Comparison of ENCODE assay signal across 8 cellular contexts in genomic region chr14:106277503-106277902, GRCh38.
DNase-seq lines count a peak whose midpoint lies in the region; ATAC-seq and TF ChIP-seq lines count a peak whose summit lies in the region.

No MANE protein-coding gene starts in this region.

- H4K20me1 ChIP-seq in neural progenitor cell (ENCODE audit: low read depth), result no peaks in the 10 kb centered on the region

- H3K4me3 Mint-ChIP-seq in activated T-cell treated with anti-CD3 and anti-CD28 coated beads, Interleukin-2, amount 50 U/mL, for 4 hours, result no peak overlapping the region
- no peak overlapping the region for H3K4me3 Mint-ChIP-seq in neural progenitor cell

- H3K4me1 Mint-ChIP-seq in activated T-cell treated with anti-CD3 and anti-CD28 coated beads, Interleukin-2, amount 50 U/mL, for 4 hours (ENCODE audit: low read depth), result peaks cover 14% of the 10 kb centered on the region
- H3K4me1 Mint-ChIP-seq in neural progenitor cell, result no peaks in the 10 kb centered on the region

- H3K4me3 ChIP-seq in neural progenitor cell, result no peak overlapping the region
- H3K4me3 ChIP-seq in right cardiac atrium (ENCODE audit: low read length), result no peak overlapping the region

- peaks cover 42% of the 10 kb centered on the region for H3K27me3 Mint-ChIP-seq in activated T-cell treated with anti-CD3 and anti-CD28 coated beads, Interleukin-2, amount 50 U/mL, for 4 hours (ENCODE audit: low read depth)
- peaks cover 4% of the 10 kb centered on the region for H3K27me3 Mint-ChIP-seq in neural progenitor cell (ENCODE audit: insufficient read depth, low read depth)

- H3F3A ChIP-seq in neural progenitor cell (ENCODE audit: low read depth), result no peaks in the 10 kb centered on the region

- H3K27me3 ChIP-seq in neural progenitor cell (no peaks in the 10 kb centered on the region), right cardiac atrium (ENCODE audit: control insufficient read depth, insufficient read depth) (no peaks in the 10 kb centered on the region)

- H2AFZ ChIP-seq in neural progenitor cell (replicated peaks), result no peak overlapping the region

- H3K4me2 ChIP-seq in neural progenitor cell, result no peak overlapping the region

- DNase-seq in DMS53 (lab: John Stamatoyannopoulos, UW) (peak; percentile 2), DMS53 treated with DMSO at 0.1 percent for 48 hours (lab: John Stamatoyannopoulos, UW; ENCODE audit: unreplicated experiment) (no peak), neural progenitor cell (ENCODE audit: low spot score) (no peak), A172 (ENCODE audit: low spot score) (no peak), NCI-H1105 treated with DMSO at 0.1 percent for 48 hours (lab: John Stamatoyannopoulos, UW) (no peak), right cardiac atrium (no peak)
- peak; percentile 21 for DNase-seq in activated T-cell treated with anti-CD3 and anti-CD28 coated beads, Interleukin-2, amount 50 U/mL, for 4 hours

- no peaks in the 10 kb centered on the region for H3K9me3 ChIP-seq in KOPT-K1 (ENCODE audit: insufficient read depth, low read length, poor library complexity, severe bottlenecking)
- peaks cover 37% of the 10 kb centered on the region for H3K9me3 ChIP-seq in neural progenitor cell (ENCODE audit: low read depth)
- no peaks in the 10 kb centered on the region for H3K9me3 ChIP-seq in right cardiac atrium (ENCODE audit: control insufficient read depth, low read length)

- no peaks in the 10 kb centered on the region for H3K36me3 Mint-ChIP-seq in activated T-cell treated with anti-CD3 and anti-CD28 coated beads, Interleukin-2, amount 50 U/mL, for 4 hours (ENCODE audit: insufficient read depth)
- H3K36me3 Mint-ChIP-seq in neural progenitor cell, result no peaks in the 10 kb centered on the region

- H3K27ac Mint-ChIP-seq in neural progenitor cell, result no peak overlapping the region

- intact Hi-C loops in right cardiac atrium (cut with DNase I), result no loop called here

- H3K4me1 ChIP-seq in neural progenitor cell (no peaks in the 10 kb centered on the region), right cardiac atrium (ENCODE audit: control insufficient read depth, insufficient read depth, low read length) (no peaks in the 10 kb centered on the region)

- H3K36me3 ChIP-seq in KOPT-K1 (ENCODE audit: insufficient read depth, low read length) (no peaks in the 10 kb centered on the region), neural progenitor cell (no peaks in the 10 kb centered on the region)

- H3K9ac ChIP-seq in neural progenitor cell, result no peak overlapping the region

- peak; percentile 20 for TF ChIP-seq CTCF in neural progenitor cell (IDR thresholded peaks at IDR 0.05)

- 30% methylated on average over 3 of the region's 3 CpGs for WGBS in right cardiac atrium

- no peaks in the 10 kb centered on the region for H3K79me2 ChIP-seq in neural progenitor cell (ENCODE audit: low read depth)

- H3K27ac ChIP-seq in KOPT-K1 (ENCODE audit: low read depth, low read length, poor library complexity, severe bottlenecking) (peak overlapping the region; percentile 81), neural progenitor cell (no peak overlapping the region), right cardiac atrium (ENCODE audit: low read length) (no peak overlapping the region)

- H3K9me3 Mint-ChIP-seq in activated T-cell treated with anti-CD3 and anti-CD28 coated beads, Interleukin-2, amount 50 U/mL, for 4 hours, result no peaks in the 10 kb centered on the region
- H3K9me3 Mint-ChIP-seq in neural progenitor cell, result peaks cover 42% of the 10 kb centered on the region

- ATAC-seq in activated T-cell treated with anti-CD3 and anti-CD28 coated beads, Interleukin-2, amount 50 U/mL, for 4 hours, result peak in 1 of 2 donors; percentile 34
- no peak for ATAC-seq in right cardiac atrium

Comparison
In these comparisons a context has a peak if more than half of its experiments do, and no peak if none do; other contexts are left out.
1. DNase-seq: peak in DMS53 (single experiment) and activated T-cell treated with anti-CD3 and anti-CD28 coated beads, Interleukin-2, amount 50 U/mL, for 4 hours (single experiment); none in DMS53 treated with DMSO at 0.1 percent for 48 hours (single experiment), neural progenitor cell (single experiment), A172 (single experiment), NCI-H1105 treated with DMSO at 0.1 percent for 48 hours (single experiment) and right cardiac atrium (0 of 3).